ENCODE assay signal across 10 cellular contexts in genomic region chr21:42784276-42784675, GRCh38.
A peak's percentile ranks its signal among the peaks of the same experiment; 100 is the strongest.
DNase-seq lines count a peak whose midpoint lies in the region; ATAC-seq and TF ChIP-seq lines count a peak whose summit lies in the region.
"Had no signal": no experiment of that assay in that cellular context is flagged by ENCODE, and none has a peak within 500 bp of the region (broad histone marks: within the 10 kb centered on the region; RNA-seq: fewer than 3 reads in every experiment).

No MANE protein-coding gene starts in this region.

- ATAC-seq in Right ventricle myocardium superior (ENCODE audit: poor library complexity) (peak; percentile 8), HG02678 (IDR thresholded peaks at IDR 0.05; ENCODE audit: unreplicated experiment) (no peak)

- H3K9ac ChIP-seq in parathyroid adenoma = no peak overlapping the region

- H3K9me3 Mint-ChIP-seq in CD8-positive, alpha-beta memory T cell = peaks cover 0 to 4% (median 0%) of the 10 kb centered on the region in 5 donors

- peaks cover 43% of the 10 kb centered on the region for H3K4me1 ChIP-seq in CD8-positive, alpha-beta memory T cell (ENCODE audit: insufficient read depth, low read length)
- H3K4me1 ChIP-seq in parathyroid adenoma = peaks cover 6% of the 10 kb centered on the region

- H3K36me3 ChIP-seq in CD8-positive, alpha-beta memory T cell (ENCODE audit: insufficient read depth, low read length) = no peaks in the 10 kb centered on the region
- no peaks in the 10 kb centered on the region for H3K36me3 ChIP-seq in parathyroid adenoma (ENCODE audit: control insufficient read depth, insufficient read depth, low read length)

- TF ChIP-seq CTCF in VCaP (conservative IDR thresholded peaks at IDR 0.05) (no peak), parathyroid adenoma (IDR thresholded peaks at IDR 0.05) (no peak)

- peaks cover 3 to 4% of the 10 kb centered on the region in 2 donors for H3K27me3 Mint-ChIP-seq in CD8-positive, alpha-beta memory T cell

- H3K27ac Mint-ChIP-seq in CD8-positive, alpha-beta memory T cell = peak overlapping the region; percentile 91 to 98 (median 96)

- CTCF ChIA-PET in CD8-positive, alpha-beta memory T cell (lab: Charles Lee) = interaction anchor here (1.2 to 1.6 kb wide), 2 partner anchors 38 to 130 kb away, joined by 4 read pairs; partner anchors contain the start of gene PDE9A

- intact Hi-C loops in Right ventricle myocardium superior (cut with DNase I) = no loop called here

- H3K36me3 Mint-ChIP-seq in CD8-positive, alpha-beta memory T cell = peaks cover 0 to 4% (median 1%) of the 10 kb centered on the region in 3 donors

- no peak overlapping the region for H2AFZ ChIP-seq in parathyroid adenoma

- no peaks in the 10 kb centered on the region for H3K27me3 ChIP-seq in CD8-positive, alpha-beta memory T cell (ENCODE audit: insufficient read depth, low read length, poor library complexity, severe bottlenecking)
- no peaks in the 10 kb centered on the region for H3K27me3 ChIP-seq in parathyroid adenoma (ENCODE audit: control insufficient read depth, insufficient read depth, low read length)
- H3K27me3 ChIP-seq: body of pancreas had no signal

- POLR2A ChIA-PET in CD8-positive, alpha-beta memory T cell (lab: Charles Lee) = interaction anchor here (0.6 to 1.8 kb wide), 3 partner anchors 11 to 37 kb away, joined by 3 to 9 read pairs (median 8); no protein-coding TSS in a partner anchor

- no peaks in the 10 kb centered on the region for H3K9me3 ChIP-seq in CD8-positive, alpha-beta memory T cell (ENCODE audit: low read length)
- H3K9me3 ChIP-seq in parathyroid adenoma (ENCODE audit: control insufficient read depth, low read length) = no peaks in the 10 kb centered on the region
- H3K9me3 ChIP-seq: body of pancreas had no signal

- H3K4me3 ChIP-seq in CD8-positive, alpha-beta memory T cell (ENCODE audit: low read length) = peak overlapping the region; percentile 61
- peak overlapping the region; percentile 11 for H3K4me3 ChIP-seq in parathyroid adenoma (ENCODE audit: low read depth, low read length)
- H3K4me3 ChIP-seq: body of pancreas had no signal

- H3K4me1 Mint-ChIP-seq in CD8-positive, alpha-beta memory T cell = peaks cover 35 to 50% (median 37%) of the 10 kb centered on the region in 3 donors

- H3K27ac ChIP-seq in CD8-positive, alpha-beta memory T cell (ENCODE audit: low read depth, low read length) = peak overlapping the region; percentile 74
- H3K27ac ChIP-seq in VCaP (peak overlapping the region; percentile 55), parathyroid adenoma (peak overlapping the region; percentile 72)

- no peak overlapping the region for H3K4me2 ChIP-seq in parathyroid adenoma (ENCODE audit: low read length)

- no peak for DNase-seq in CD8-positive, alpha-beta memory T cell
- DNase-seq in Right ventricle myocardium superior (peak; percentile 53), DMS79 treated with DMSO at 0.1 percent for 48 hours (lab: John Stamatoyannopoulos, UW) (no peak), retina (no peak), hippocampal formation (lab: John Stamatoyannopoulos, UW) (no peak)
- DNase-seq: NCI-H1930 had no signal

- H3K4me3 Mint-ChIP-seq in CD8-positive, alpha-beta memory T cell = peak overlapping the region; percentile 64 to 93 (median 84)

- H3K79me2 ChIP-seq in parathyroid adenoma = no peaks in the 10 kb centered on the region
